21 cellular contexts compared by ENCODE assay signal in the genomic region with DNA sequence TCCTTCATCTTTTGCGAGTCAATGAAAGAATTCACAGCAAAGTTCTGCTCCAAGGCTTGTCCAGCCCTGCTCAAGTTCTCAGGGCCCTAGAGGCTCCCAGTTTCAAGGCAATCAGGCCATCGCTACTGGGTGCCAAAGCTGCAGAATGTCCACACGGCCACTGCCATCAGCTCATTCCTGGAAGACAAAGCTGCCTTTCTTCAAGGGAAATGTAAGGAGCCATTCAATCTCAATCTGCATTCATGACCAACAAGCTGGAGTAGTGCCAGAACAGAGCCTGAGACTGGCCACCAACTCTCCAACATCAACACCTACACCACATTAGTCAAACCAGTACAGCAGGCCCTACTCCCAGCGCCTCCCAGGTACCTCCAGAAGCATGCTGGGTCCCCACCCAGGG.
DNase-seq lines count a peak whose midpoint lies in the region; ATAC-seq and TF ChIP-seq lines count a peak whose summit lies in the region.
"Had no signal": no experiment of that assay in that cellular context is flagged by ENCODE, and none has a peak within 500 bp of the region (broad histone marks: within the 10 kb centered on the region; RNA-seq: fewer than 3 reads in every experiment).

No MANE protein-coding gene starts in this region.

- DNase-seq in ELF-1 (ENCODE audit: low read depth, low spot score) (peak; percentile 13), WTC11 (ENCODE audit: low spot score) (no peak), foreskin melanocyte (peak; percentile 63), progenitor cell of endocrine pancreas (ENCODE audit: low spot score, unreplicated experiment) (no peak), NCI-H524 treated with DMSO at 0.1 percent for 48 hours (lab: John Stamatoyannopoulos, UW) (no peak), DMS53 treated with DMSO at 0.1 percent for 48 hours (lab: John Stamatoyannopoulos, UW; ENCODE audit: unreplicated experiment) (no peak), colonic mucosa (no peak)
- DNase-seq: activated CD4-positive, alpha-beta T cell treated with anti-CD3 and anti-CD28 coated beads for 48 hours; activated naive CD8-positive, alpha-beta T cell treated with anti-CD3 and anti-CD28 coated beads, Interleukin-2, amount 10 ng/mL, durations not matched to agents 7 days and 5 days; CD8-positive, alpha-beta T cell; DMS79 treated with DMSO at 0.1 percent for 48 hours; Kasumi-1; naive B cell; NCI-H2029; stimulated activated CD4-positive, alpha-beta T cell treated with anti-CD3 and anti-CD28 coated beads, Interleukin-4, amount 100 ng/mL, for 1 hour; stimulated activated naive CD8-positive, alpha-beta T cell treated with anti-CD3 and anti-CD28 coated beads, Interleukin-15, amount 100 ng/mL, for 72 hours; upper lobe of right lung had no signal

- no peaks in the 10 kb centered on the region for H3K27me3 ChIP-seq in colonic mucosa
- H3K27me3 ChIP-seq: upper lobe of right lung had no signal

- H3K4me1 Mint-ChIP-seq in WTC11 (peaks cover 32% of the 10 kb centered on the region), progenitor cell of endocrine pancreas (ENCODE audit: low read depth) (peaks cover 1% of the 10 kb centered on the region)
- H3K4me1 Mint-ChIP-seq: activated naive CD8-positive, alpha-beta T cell treated with anti-CD3 and anti-CD28 coated beads, Interleukin-2, amount 10 ng/mL, durations not matched to agents 7 days and 5 days; stimulated activated naive CD8-positive, alpha-beta T cell treated with anti-CD3 and anti-CD28 coated beads, Interleukin-15, amount 100 ng/mL, for 72 hours had no signal

- H3K27me3 Mint-ChIP-seq in WTC11 (ENCODE audit: low read depth) (no peaks in the 10 kb centered on the region), progenitor cell of endocrine pancreas (no peaks in the 10 kb centered on the region)
- H3K27me3 Mint-ChIP-seq: activated naive CD8-positive, alpha-beta T cell treated with anti-CD3 and anti-CD28 coated beads, Interleukin-2, amount 10 ng/mL, durations not matched to agents 7 days and 5 days; dendritic cell treated with granulocyte-macrophage colony-stimulating factor and Interleukin-4, amounts not matched to agents 40 ng/mL and 50 ng/mL, for 4 days; naive B cell; stimulated activated naive CD8-positive, alpha-beta T cell treated with anti-CD3 and anti-CD28 coated beads, Interleukin-15, amount 100 ng/mL, for 72 hours had no signal

- H3K4me3 Mint-ChIP-seq in WTC11 (no peak overlapping the region), progenitor cell of endocrine pancreas (ENCODE audit: low read depth) (no peak overlapping the region)
- H3K4me3 Mint-ChIP-seq: activated naive CD8-positive, alpha-beta T cell treated with anti-CD3 and anti-CD28 coated beads, Interleukin-2, amount 10 ng/mL, durations not matched to agents 7 days and 5 days; CD8-positive, alpha-beta T cell; dendritic cell treated with granulocyte-macrophage colony-stimulating factor and Interleukin-4, amounts not matched to agents 40 ng/mL and 50 ng/mL, for 4 days; stimulated activated naive CD8-positive, alpha-beta T cell treated with anti-CD3 and anti-CD28 coated beads, Interleukin-15, amount 100 ng/mL, for 72 hours had no signal

- H3K9me3 Mint-ChIP-seq in WTC11 = peaks cover 21% of the 10 kb centered on the region
- peaks cover 29% of the 10 kb centered on the region for H3K9me3 Mint-ChIP-seq in progenitor cell of endocrine pancreas (ENCODE audit: low read depth)
- H3K9me3 Mint-ChIP-seq: activated naive CD8-positive, alpha-beta T cell treated with anti-CD3 and anti-CD28 coated beads, Interleukin-2, amount 10 ng/mL, durations not matched to agents 7 days and 5 days; CD8-positive, alpha-beta T cell; stimulated activated naive CD8-positive, alpha-beta T cell treated with anti-CD3 and anti-CD28 coated beads, Interleukin-15, amount 100 ng/mL, for 72 hours had no signal

- intact Hi-C loops in colonic mucosa (cut with DNase I) = no loop called here

- no peak overlapping the region for H3K27ac ChIP-seq in colonic mucosa
- H3K27ac ChIP-seq: upper lobe of right lung had no signal

- H3K4me3 ChIP-seq in colonic mucosa = no peak overlapping the region
- H3K4me3 ChIP-seq: HAP-1, skin epidermis, upper lobe of right lung had no signal

- ATAC-seq in WTC11 (no peak), HG02870 (IDR thresholded peaks at IDR 0.05; ENCODE audit: unreplicated experiment) (no peak)
- ATAC-seq: CD8-positive, alpha-beta T cell; stimulated activated naive CD8-positive, alpha-beta T cell treated with anti-CD3 and anti-CD28 coated beads, Interleukin-15, amount 100 ng/mL, for 72 hours; upper lobe of right lung had no signal

- no peaks in the 10 kb centered on the region for H3K4me1 ChIP-seq in colonic mucosa
- H3K4me1 ChIP-seq: HAP-1 had no signal

- TF ChIP-seq CTCF in WTC11 (IDR thresholded peaks at IDR 0.05) (no peak), progenitor cell of endocrine pancreas (IDR thresholded peaks at IDR 0.05; ENCODE audit: unreplicated experiment) (no peak), colonic mucosa (IDR thresholded peaks at IDR 0.05) (no peak)

- peak overlapping the region; percentile 82 for H3K27ac Mint-ChIP-seq in WTC11
- H3K27ac Mint-ChIP-seq in progenitor cell of endocrine pancreas = peak overlapping the region; percentile 29
- H3K27ac Mint-ChIP-seq: activated naive CD8-positive, alpha-beta T cell treated with anti-CD3 and anti-CD28 coated beads, Interleukin-2, amount 10 ng/mL, durations not matched to agents 7 days and 5 days; CD8-positive, alpha-beta T cell; dendritic cell treated with granulocyte-macrophage colony-stimulating factor and Interleukin-4, amounts not matched to agents 40 ng/mL and 50 ng/mL, for 4 days had no signal

- no peaks in the 10 kb centered on the region for H3K36me3 ChIP-seq in colonic mucosa
- H3K36me3 ChIP-seq: HAP-1, upper lobe of right lung had no signal

- POLR2A ChIA-PET in WTC11 (lab: Charles Lee) = no interaction called here

- CTCF ChIA-PET in WTC11 (lab: Charles Lee) = interaction anchor here (0.7 to 2.7 kb wide), 5 partner anchors 8 to 396 kb away, joined by 3 to 21 read pairs (median 11); no protein-coding TSS in a partner anchor

- H3K9ac ChIP-seq in colonic mucosa (ENCODE audit: low read depth in 2 of 2, low read length in 2 of 2) = no peak overlapping the region

- peaks cover 24% of the 10 kb centered on the region for H3K36me3 Mint-ChIP-seq in WTC11
- H3K36me3 Mint-ChIP-seq in progenitor cell of endocrine pancreas (ENCODE audit: insufficient read depth) = peaks cover 24% of the 10 kb centered on the region
- H3K36me3 Mint-ChIP-seq: activated naive CD8-positive, alpha-beta T cell treated with anti-CD3 and anti-CD28 coated beads, Interleukin-2, amount 10 ng/mL, durations not matched to agents 7 days and 5 days; CD8-positive, alpha-beta T cell; naive B cell had no signal

- no peaks in the 10 kb centered on the region for H3K9me3 ChIP-seq in colonic mucosa

TF ChIP-seq in WTC11, 78 proteins besides CTCF, POLR2A, EP300 and RAD21 (continues in another document):
- TF ChIP-seq FOXJ3 (CRISPR knock-in tag; IDR thresholded peaks at IDR 0.05; ENCODE audit: borderline replicate concordance) = no peak
- TF ChIP-seq SMAD3 (CRISPR knock-in tag; IDR thresholded peaks at IDR 0.05; ENCODE audit: borderline replicate concordance) = no peak
- no peak for TF ChIP-seq NFATC4 (CRISPR knock-in tag; IDR thresholded peaks at IDR 0.05)
- no peak for TF ChIP-seq ZNF671 (CRISPR knock-in tag; IDR thresholded peaks at IDR 0.05)
- TF ChIP-seq, protein P1, sequence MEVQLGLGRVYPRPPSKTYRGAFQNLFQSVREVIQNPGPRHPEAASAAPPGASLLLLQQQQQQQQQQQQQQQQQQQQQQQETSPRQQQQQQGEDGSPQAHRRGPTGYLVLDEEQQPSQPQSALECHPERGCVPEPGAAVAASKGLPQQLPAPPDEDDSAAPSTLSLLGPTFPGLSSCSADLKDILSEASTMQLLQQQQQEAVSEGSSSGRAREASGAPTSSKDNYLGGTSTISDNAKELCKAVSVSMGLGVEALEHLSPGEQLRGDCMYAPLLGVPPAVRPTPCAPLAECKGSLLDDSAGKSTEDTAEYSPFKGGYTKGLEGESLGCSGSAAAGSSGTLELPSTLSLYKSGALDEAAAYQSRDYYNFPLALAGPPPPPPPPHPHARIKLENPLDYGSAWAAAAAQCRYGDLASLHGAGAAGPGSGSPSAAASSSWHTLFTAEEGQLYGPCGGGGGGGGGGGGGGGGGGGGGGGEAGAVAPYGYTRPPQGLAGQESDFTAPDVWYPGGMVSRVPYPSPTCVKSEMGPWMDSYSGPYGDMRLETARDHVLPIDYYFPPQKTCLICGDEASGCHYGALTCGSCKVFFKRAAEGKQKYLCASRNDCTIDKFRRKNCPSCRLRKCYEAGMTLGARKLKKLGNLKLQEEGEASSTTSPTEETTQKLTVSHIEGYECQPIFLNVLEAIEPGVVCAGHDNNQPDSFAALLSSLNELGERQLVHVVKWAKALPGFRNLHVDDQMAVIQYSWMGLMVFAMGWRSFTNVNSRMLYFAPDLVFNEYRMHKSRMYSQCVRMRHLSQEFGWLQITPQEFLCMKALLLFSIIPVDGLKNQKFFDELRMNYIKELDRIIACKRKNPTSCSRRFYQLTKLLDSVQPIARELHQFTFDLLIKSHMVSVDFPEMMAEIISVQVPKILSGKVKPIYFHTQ (CRISPR knock-in tag; IDR thresholded peaks at IDR 0.05) = no peak
- no peak for TF ChIP-seq CBFB (CRISPR knock-in tag; IDR thresholded peaks at IDR 0.05; ENCODE audit: low read depth)
- TF ChIP-seq RELA (CRISPR knock-in tag; IDR thresholded peaks at IDR 0.05; ENCODE audit: borderline replicate concordance) = no peak
- TF ChIP-seq, protein P2, sequence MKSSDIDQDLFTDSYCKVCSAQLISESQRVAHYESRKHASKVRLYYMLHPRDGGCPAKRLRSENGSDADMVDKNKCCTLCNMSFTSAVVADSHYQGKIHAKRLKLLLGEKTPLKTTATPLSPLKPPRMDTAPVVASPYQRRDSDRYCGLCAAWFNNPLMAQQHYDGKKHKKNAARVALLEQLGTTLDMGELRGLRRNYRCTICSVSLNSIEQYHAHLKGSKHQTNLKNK (CRISPR knock-in tag; IDR thresholded peaks at IDR 0.05) = no peak
- TF ChIP-seq HMGA2 (CRISPR knock-in tag; IDR thresholded peaks at IDR 0.05) = no peak
- TF ChIP-seq JUN (CRISPR knock-in tag; IDR thresholded peaks at IDR 0.05) = no peak

Comparison
In these comparisons a context has a peak if more than half of its experiments do, and no peak if none do; other contexts are left out.
1. DNase-seq: peak in ELF-1 (single experiment) and foreskin melanocyte (single experiment); none in WTC11 (single experiment), progenitor cell of endocrine pancreas (single experiment), NCI-H524 treated with DMSO at 0.1 percent for 48 hours (single experiment), DMS53 treated with DMSO at 0.1 percent for 48 hours (single experiment) and colonic mucosa (single experiment).